ENCODE assay signal across 8 cellular contexts in genomic region chr1:228213917-228214808, GRCh38. TPM values are rescaled to one million over a fixed set of nuclear protein-coding genes. Genes with fewer than 3 reads are reported as not detected.
DNase-seq lines count a peak whose midpoint lies in the region; ATAC-seq, FAIRE-seq and TF ChIP-seq lines count a peak whose summit lies in the region.

No MANE protein-coding gene starts in this region.

- no peak overlapping the region for H3K9ac ChIP-seq in kidney (ENCODE audit: low read length in 2 of 2)

- ATAC-seq in activated T-cell treated with anti-CD3 and anti-CD28 coated beads, Interleukin-2, amount 50 U/mL, for 4 hours: no peak
- no peak for ATAC-seq in HG03045 (IDR thresholded peaks at IDR 0.05; ENCODE audit: unreplicated experiment)

- H3K27me3 ChIP-seq in transverse colon: peaks cover 3% of the 10 kb centered on the region

- no peaks in the 10 kb centered on the region for H3K9me3 ChIP-seq in kidney (ENCODE audit: control insufficient read depth in 1 of 2, low read length in 2 of 2)
- no peaks in the 10 kb centered on the region for H3K9me3 ChIP-seq in transverse colon

- H3K4me3 ChIP-seq in astrocyte of the spinal cord (ENCODE audit: low read depth, low read length): peak overlapping the region; percentile 27
- H3K4me3 ChIP-seq in kidney (ENCODE audit: low read length in 2 of 2): peak overlapping the region; percentile 34 to 35
- H3K4me3 ChIP-seq in transverse colon: peak overlapping the region in 3 of 4 donors; percentile 27 to 55 (median 33)

- no peak for TF ChIP-seq POLR2A in transverse colon (IDR thresholded peaks at IDR 0.05)

- H3K27ac ChIP-seq in kidney (ENCODE audit: low read depth in 2 of 2, low read length in 2 of 2): no peak overlapping the region
- no peak overlapping the region for H3K27ac ChIP-seq in transverse colon

- peaks cover 1% of the 10 kb centered on the region for H3K27me3 Mint-ChIP-seq in activated T-cell treated with anti-CD3 and anti-CD28 coated beads, Interleukin-2, amount 50 U/mL, for 4 hours (ENCODE audit: low read depth)

- DNase-seq in activated T-cell treated with anti-CD3 and anti-CD28 coated beads, Interleukin-2, amount 50 U/mL, for 4 hours: no peak
- DNase-seq in activated T-cell treated with anti-CD3 and anti-CD28 coated beads for 4 hours (no peak), astrocyte of the spinal cord (ENCODE audit: low read depth, low spot score) (no peak), kidney (peak; percentile 66), transverse colon (no peak), ecto neural progenitor cell (ENCODE audit: low spot score) (no peak), MV-4-11 (lab: John Stamatoyannopoulos, UW) (no peak)

- in situ Hi-C loops in astrocyte of the spinal cord (cut with HindIII; ENCODE audit: low sequenced_read_pairs): no loop called here
- in situ Hi-C loops in transverse colon (cut with MboI; ENCODE audit: low pct_ligation_motif_present in 1 of 4, low pct_unique_long_range_greater_than_20kb in 1 of 4, low sequenced_read_pairs in 3 of 4): no loop called here

- no peak for FAIRE-seq in kidney (lab: Jason Lieb, UNC)

- peaks cover 10% of the 10 kb centered on the region for H3K36me3 Mint-ChIP-seq in activated T-cell treated with anti-CD3 and anti-CD28 coated beads, Interleukin-2, amount 50 U/mL, for 4 hours (ENCODE audit: insufficient read depth)

- TF ChIP-seq EP300 in transverse colon (IDR thresholded peaks at IDR 0.05; ENCODE audit: low read depth): no peak

- H3K4me1 ChIP-seq in kidney (ENCODE audit: control insufficient read depth in 1 of 2, insufficient read depth in 1 of 2, low read depth in 1 of 2, low read length in 2 of 2) (peaks cover 0 to 7% of the 10 kb centered on the region in 2 donors), transverse colon (peaks cover 0 to 15% (median 11%) of the 10 kb centered on the region in 4 donors)

- H3K9me3 Mint-ChIP-seq in activated T-cell treated with anti-CD3 and anti-CD28 coated beads, Interleukin-2, amount 50 U/mL, for 4 hours: no peaks in the 10 kb centered on the region

- H3K4me3 Mint-ChIP-seq in activated T-cell treated with anti-CD3 and anti-CD28 coated beads, Interleukin-2, amount 50 U/mL, for 4 hours: peak overlapping the region; percentile 67

- WGBS in transverse colon (ENCODE audit: low coverage in 1 of 2), 2 donors: 65% methylated on average over 40 of the region's 48 CpGs; no CpG with 5 or more reads in 1 of the 2 donors

- intact Hi-C loops in kidney (cut with DNase I): no loop called here
- intact Hi-C loops in transverse colon (cut with DNase I; ENCODE audit: low total_unique reads): no loop called here

- TF ChIP-seq CTCF in astrocyte of the spinal cord (IDR thresholded peaks at IDR 0.05; ENCODE audit: low read depth, low read length): no peak
- no peak for TF ChIP-seq CTCF in kidney (IDR thresholded peaks at IDR 0.05; ENCODE audit: borderline replicate concordance, extremely low read depth, insufficient read depth)
- TF ChIP-seq CTCF in transverse colon (IDR thresholded peaks at IDR 0.05): no peak

- H3K4me1 Mint-ChIP-seq in activated T-cell treated with anti-CD3 and anti-CD28 coated beads, Interleukin-2, amount 50 U/mL, for 4 hours (ENCODE audit: low read depth): peaks cover 5% of the 10 kb centered on the region

- H3K36me3 ChIP-seq in kidney (ENCODE audit: control insufficient read depth in 1 of 2, insufficient read depth in 2 of 2, low read length in 2 of 2): no peaks in the 10 kb centered on the region
- no peaks in the 10 kb centered on the region for H3K36me3 ChIP-seq in transverse colon

RNA-seq across cellular contexts. Expression of gene OBSCN, which starts 6.3 kb away (rescaled TPM):
- total RNA-seq in activated T-cell treated with anti-CD3 and anti-CD28 coated beads, Interleukin-2, amount 50 U/mL, for 4 hours: 1 to 10 TPM; 6.3 to 9.3 (median 7.5) TPM
- total RNA-seq in kidney: 30.0 TPM
- 14.5 TPM for polyA plus RNA-seq in kidney (ENCODE audit: insufficient read depth, low read depth, low replicate concordance)
- total RNA-seq in transverse colon: 10 to 100 TPM; 11.9 to 21.7 (median 15.8) TPM

RNA-seq across cellular contexts. Expression of gene IBA57, which starts 48.6 kb away (rescaled TPM):
- 10 to 100 TPM; 14.5 to 17.6 (median 15.9) TPM for total RNA-seq in activated T-cell treated with anti-CD3 and anti-CD28 coated beads, Interleukin-2, amount 50 U/mL, for 4 hours
- total RNA-seq in kidney: 13.0 TPM
- 4.7 TPM for polyA plus RNA-seq in kidney (ENCODE audit: insufficient read depth, low read depth, low replicate concordance)
- 10 to 100 TPM in 3 of 4 donors, 1 to 10 TPM in 1; 7.5 to 13.5 (median 10.4) TPM for total RNA-seq in transverse colon
